In genomic region chr1:26752519-26752918, GRCh38 we compare ENCODE assay signal across 15 cellular contexts. TPM values are rescaled to one million over a fixed set of nuclear protein-coding genes. Genes with fewer than 3 reads are reported as not detected.
DNase-seq lines count a peak whose midpoint lies in the region; ATAC-seq and TF ChIP-seq lines count a peak whose summit lies in the region.
"Had no signal": no experiment of that assay in that cellular context is flagged by ENCODE, and none has a peak within 500 bp of the region (broad histone marks: within the 10 kb centered on the region; RNA-seq: fewer than 3 reads in every experiment).

No MANE protein-coding gene starts in this region.

- H3K4me1 Mint-ChIP-seq in stimulated activated naive CD8-positive, alpha-beta T cell treated with anti-CD3 and anti-CD28 coated beads, Interleukin-15, Interleukin-2, amounts not matched to agents 100 ng/mL and 50 ng/mL, for 24 hours (ENCODE audit: low read depth), result peaks cover 67% of the 10 kb centered on the region
- H3K4me1 Mint-ChIP-seq in stimulated activated naive CD8-positive, alpha-beta T cell treated with anti-CD3 and anti-CD28 coated beads, Interleukin-15, amount 100 ng/mL, for 72 hours, result peaks cover 63% of the 10 kb centered on the region
- peaks cover 16% of the 10 kb centered on the region for H3K4me1 Mint-ChIP-seq in nephron

- no peak overlapping the region for H3K4me3 Mint-ChIP-seq in stimulated activated naive CD8-positive, alpha-beta T cell treated with anti-CD3 and anti-CD28 coated beads, Interleukin-15, Interleukin-2, amounts not matched to agents 100 ng/mL and 50 ng/mL, for 24 hours
- no peak overlapping the region for H3K4me3 Mint-ChIP-seq in stimulated activated naive CD8-positive, alpha-beta T cell treated with anti-CD3 and anti-CD28 coated beads, Interleukin-15, amount 100 ng/mL, for 72 hours
- H3K4me3 Mint-ChIP-seq in nephron, result no peak overlapping the region
- H3K4me3 Mint-ChIP-seq: activated CD4-positive, alpha-beta memory T cell treated with anti-CD3 and anti-CD28 coated beads for 36 hours had no signal

- no peak for TF ChIP-seq CTCF in foreskin keratinocyte (conservative IDR thresholded peaks at IDR 0.05)
- TF ChIP-seq CTCF in nephron (IDR thresholded peaks at IDR 0.05; ENCODE audit: unreplicated experiment in 3 of 3), result no peak

- CTCF ChIA-PET in HEK293T (lab: Yijun Ruan, JAX), result no interaction called here

- H3K27me3 Mint-ChIP-seq in stimulated activated naive CD8-positive, alpha-beta T cell treated with anti-CD3 and anti-CD28 coated beads, Interleukin-15, Interleukin-2, amounts not matched to agents 100 ng/mL and 50 ng/mL, for 24 hours, result no peaks in the 10 kb centered on the region
- H3K27me3 Mint-ChIP-seq in stimulated activated naive CD8-positive, alpha-beta T cell treated with anti-CD3 and anti-CD28 coated beads, Interleukin-15, amount 100 ng/mL, for 72 hours, result no peaks in the 10 kb centered on the region
- H3K27me3 Mint-ChIP-seq in nephron (ENCODE audit: low read depth), result no peaks in the 10 kb centered on the region
- H3K27me3 Mint-ChIP-seq: activated CD4-positive, alpha-beta memory T cell treated with anti-CD3 and anti-CD28 coated beads for 36 hours had no signal

- POLR2A ChIA-PET in HEK293T (lab: Yijun Ruan, JAX), result no interaction called here

- H3K27ac Mint-ChIP-seq in stimulated activated naive CD8-positive, alpha-beta T cell treated with anti-CD3 and anti-CD28 coated beads, Interleukin-15, Interleukin-2, amounts not matched to agents 100 ng/mL and 50 ng/mL, for 24 hours, result peak overlapping the region; percentile 10
- peak overlapping the region in 1 of 2 donors; percentile 78 for H3K27ac Mint-ChIP-seq in stimulated activated naive CD8-positive, alpha-beta T cell treated with anti-CD3 and anti-CD28 coated beads, Interleukin-15, amount 100 ng/mL, for 72 hours
- peak overlapping the region in 2 of 3 experiments; percentile 32 to 44 for H3K27ac Mint-ChIP-seq in nephron

- no peak for ATAC-seq in stimulated activated naive CD8-positive, alpha-beta T cell treated with anti-CD3 and anti-CD28 coated beads, Interleukin-15, amount 100 ng/mL, for 72 hours
- ATAC-seq in foreskin keratinocyte (no peak), GM19463 (IDR thresholded peaks at IDR 0.05; ENCODE audit: unreplicated experiment) (no peak)
- ATAC-seq: mucosa of descending colon had no signal

- H3K4me1 ChIP-seq in foreskin keratinocyte, result peaks cover 36% of the 10 kb centered on the region

- H3K27ac ChIP-seq in foreskin keratinocyte, result peak overlapping the region; percentile 67

- no peaks in the 10 kb centered on the region for H3K9me3 Mint-ChIP-seq in stimulated activated naive CD8-positive, alpha-beta T cell treated with anti-CD3 and anti-CD28 coated beads, Interleukin-15, Interleukin-2, amounts not matched to agents 100 ng/mL and 50 ng/mL, for 24 hours
- H3K9me3 Mint-ChIP-seq in stimulated activated naive CD8-positive, alpha-beta T cell treated with anti-CD3 and anti-CD28 coated beads, Interleukin-15, amount 100 ng/mL, for 72 hours, result no peaks in the 10 kb centered on the region
- H3K9me3 Mint-ChIP-seq in nephron, result no peaks in the 10 kb centered on the region
- H3K9me3 Mint-ChIP-seq: activated CD4-positive, alpha-beta memory T cell treated with anti-CD3 and anti-CD28 coated beads for 36 hours had no signal

- H3K27me3 ChIP-seq in foreskin keratinocyte, result no peaks in the 10 kb centered on the region

- peaks cover 64% of the 10 kb centered on the region for H3K36me3 Mint-ChIP-seq in stimulated activated naive CD8-positive, alpha-beta T cell treated with anti-CD3 and anti-CD28 coated beads, Interleukin-15, Interleukin-2, amounts not matched to agents 100 ng/mL and 50 ng/mL, for 24 hours (ENCODE audit: low read depth)
- peaks cover 71% of the 10 kb centered on the region for H3K36me3 Mint-ChIP-seq in nephron (ENCODE audit: low read depth)

- DNase-seq in stimulated activated naive CD8-positive, alpha-beta T cell treated with anti-CD3 and anti-CD28 coated beads, Interleukin-15, amount 100 ng/mL, for 72 hours, result no peak
- DNase-seq in foreskin keratinocyte (no peak), HEK293T (ENCODE audit: extremely low spot score) (no peak), NCI-H187 (lab: John Stamatoyannopoulos, UW) (no peak)
- DNase-seq in activated effector memory CD4-positive, alpha-beta T cell treated with anti-CD3 and anti-CD28 coated beads, Interleukin-2, amount 50 U/mL, for 16 hours, result no peak
- DNase-seq: activated CD4-positive, alpha-beta memory T cell treated with anti-CD3 and anti-CD28 coated beads for 36 hours; effector CD8-positive, alpha-beta T cell; GDM1; mucosa of descending colon; NCI-H1417; NCI-H345; SIG-M5 had no signal

TF ChIP-seq in HEK293T, 16 proteins besides CTCF, POLR2A, EP300 and RAD21:
- TF ChIP-seq ELF4 (IDR thresholded peaks at IDR 0.05) (no peak), TARDBP (IDR thresholded peaks at IDR 0.05) (no peak), FOXA1 (IDR thresholded peaks at IDR 0.05) (no peak), BHLHE40 (IDR thresholded peaks at IDR 0.05; ENCODE audit: borderline replicate concordance) (no peak), LEF1 (IDR thresholded peaks at IDR 0.05; ENCODE audit: borderline replicate concordance) (no peak), FOXM1 (IDR thresholded peaks at IDR 0.05; ENCODE audit: borderline replicate concordance) (no peak), FOXK2 (IDR thresholded peaks at IDR 0.05) (no peak), SUZ12 (IDR thresholded peaks at IDR 0.05) (no peak), L3MBTL2 (conservative IDR thresholded peaks at IDR 0.05) (no peak)

RNA-seq across cellular contexts. Expression of gene PIGV, which starts 35.2 kb away (rescaled TPM):
- total RNA-seq in foreskin keratinocyte, result 11.7 and 11.9 TPM in 2 replicates
- 8.7 and 9.4 TPM in 2 replicates for polyA plus RNA-seq in foreskin keratinocyte

RNA-seq across cellular contexts. Expression of gene ARID1A, which starts 56.7 kb away (rescaled TPM):
- total RNA-seq in foreskin keratinocyte, result 41.8 and 42.4 TPM in 2 replicates
- polyA plus RNA-seq in foreskin keratinocyte, result 7.0 and 9.3 TPM in 2 replicates
